Comparison of ENCODE assay signal across 8 cellular contexts in genomic region chr6:47308674-47309325, GRCh38. TPM values are rescaled to one million over a fixed set of nuclear protein-coding genes. Genes with fewer than 3 reads are reported as not detected.
DNase-seq lines count a peak whose midpoint lies in the region; ATAC-seq and TF ChIP-seq lines count a peak whose summit lies in the region.

No MANE protein-coding gene starts in this region.

- H3K4me1 ChIP-seq in right atrium auricular region = peaks cover 0 to 10% of the 10 kb centered on the region in 2 donors

- H3K4me1 Mint-ChIP-seq in activated naive CD8-positive, alpha-beta T cell treated with anti-CD3 and anti-CD28 coated beads, Interleukin-2, amount 50 U/mL, for 24 hours = peaks cover 13% of the 10 kb centered on the region

- TF ChIP-seq CTCF in right atrium auricular region (IDR thresholded peaks at IDR 0.05) = no peak

- no peaks in the 10 kb centered on the region for H3K27me3 ChIP-seq in right atrium auricular region

- peak overlapping the region; percentile 57 to 70 for H3K4me3 ChIP-seq in right atrium auricular region

- H3K36me3 ChIP-seq in right atrium auricular region = no peaks in the 10 kb centered on the region

- peak overlapping the region; percentile 72 for H3K4me3 Mint-ChIP-seq in activated naive CD8-positive, alpha-beta T cell treated with anti-CD3 and anti-CD28 coated beads, Interleukin-2, amount 50 U/mL, for 24 hours

- peaks cover 52% of the 10 kb centered on the region for H3K27me3 Mint-ChIP-seq in activated naive CD8-positive, alpha-beta T cell treated with anti-CD3 and anti-CD28 coated beads, Interleukin-2, amount 50 U/mL, for 24 hours

- no peak overlapping the region for H3K27ac Mint-ChIP-seq in activated naive CD8-positive, alpha-beta T cell treated with anti-CD3 and anti-CD28 coated beads, Interleukin-2, amount 50 U/mL, for 24 hours

- H3K27ac ChIP-seq in right atrium auricular region = peak overlapping the region; percentile 63 to 80

- no peaks in the 10 kb centered on the region for H3K9me3 Mint-ChIP-seq in activated naive CD8-positive, alpha-beta T cell treated with anti-CD3 and anti-CD28 coated beads, Interleukin-2, amount 50 U/mL, for 24 hours

- no peaks in the 10 kb centered on the region for H3K36me3 Mint-ChIP-seq in activated naive CD8-positive, alpha-beta T cell treated with anti-CD3 and anti-CD28 coated beads, Interleukin-2, amount 50 U/mL, for 24 hours (ENCODE audit: low read depth)

- H3K9me3 ChIP-seq in right atrium auricular region = no peaks in the 10 kb centered on the region

- ATAC-seq in GM19397 (IDR thresholded peaks at IDR 0.05; ENCODE audit: unreplicated experiment) = peak; percentile 28
- no peak for ATAC-seq in activated naive CD8-positive, alpha-beta T cell treated with anti-CD3 and anti-CD28 coated beads, Interleukin-2, amount 50 U/mL, for 24 hours

- DNase-seq in COLO829 (ENCODE audit: low spot score) (peak; percentile 21), KG1 (lab: John Stamatoyannopoulos, UW) (peak; percentile 66), right atrium auricular region (ENCODE audit: low spot score) (no peak), putamen (ENCODE audit: low spot score) (peak; percentile 25), DMS79 treated with DMSO at 0.1 percent for 48 hours (lab: John Stamatoyannopoulos, UW) (no peak), inferior parietal cortex (ENCODE audit: extremely low spot score) (no peak)
- DNase-seq in activated naive CD8-positive, alpha-beta T cell treated with anti-CD3 and anti-CD28 coated beads, Interleukin-2, amount 50 U/mL, for 24 hours = peak; percentile 10

RNA-seq across cellular contexts. Expression of gene TNFRSF21, which starts 0.9 kb away (rescaled TPM):
- total RNA-seq in right atrium auricular region = 10 to 100 TPM in 1 of 2 donors, 1 to 10 TPM in 1; 7.4 to 12.1 TPM

Comparison
In these comparisons a context has a peak if more than half of its experiments do, and no peak if none do; other contexts are left out.
1. DNase-seq: peak in COLO829 (single experiment), KG1 (single experiment), activated naive CD8-positive, alpha-beta T cell treated with anti-CD3 and anti-CD28 coated beads, Interleukin-2, amount 50 U/mL, for 24 hours (single experiment) and putamen (single experiment); none in right atrium auricular region (single experiment), DMS79 treated with DMSO at 0.1 percent for 48 hours (single experiment) and inferior parietal cortex (single experiment).